In genomic region chr1:11720033-11720376, GRCh38 we compare ENCODE assay signal across 9 cellular contexts. TPM values are rescaled to one million over a fixed set of nuclear protein-coding genes. Genes with fewer than 3 reads are reported as not detected.
DNase-seq lines count a peak whose midpoint lies in the region; ATAC-seq and TF ChIP-seq lines count a peak whose summit lies in the region.
"Had no signal": no experiment of that assay in that cellular context is flagged by ENCODE, and none has a peak within 500 bp of the region (broad histone marks: within the 10 kb centered on the region; RNA-seq: fewer than 3 reads in every experiment).

No MANE protein-coding gene starts in this region.

- H3K9me3 ChIP-seq in naive thymus-derived CD4-positive, alpha-beta T cell (ENCODE audit: control insufficient read depth in 2 of 3, low read length in 3 of 3) = no peaks in the 10 kb centered on the region

- peaks cover 0 to 4% (median 3%) of the 10 kb centered on the region in 3 donors for H3K27me3 Mint-ChIP-seq in CD14-positive monocyte (ENCODE audit: low read depth in 3 of 3)
- no peaks in the 10 kb centered on the region for H3K27me3 Mint-ChIP-seq in activated naive CD8-positive, alpha-beta T cell treated with anti-CD3 and anti-CD28 coated beads, Interleukin-2, amount 50 U/mL, for 24 hours
- H3K27me3 Mint-ChIP-seq in naive thymus-derived CD4-positive, alpha-beta T cell = peaks cover 0 to 10% (median 0%) of the 10 kb centered on the region in 5 donors

- H3K36me3 ChIP-seq in naive thymus-derived CD4-positive, alpha-beta T cell (ENCODE audit: control insufficient read depth in 2 of 3, insufficient read depth in 3 of 3, low read length in 3 of 3) = no peaks in the 10 kb centered on the region

- DNase-seq in CD14-positive monocyte (ENCODE audit: low spot score) (no peak), HL-60 (ENCODE audit: low read depth in 1 of 2, low spot score in 1 of 2) (no peak), COLO668 (lab: John Stamatoyannopoulos, UW; ENCODE audit: unreplicated experiment) (no peak)
- DNase-seq in activated naive CD8-positive, alpha-beta T cell treated with anti-CD3 and anti-CD28 coated beads, Interleukin-2, amount 50 U/mL, for 24 hours = no peak
- no peak for DNase-seq in naive thymus-derived CD4-positive, alpha-beta T cell
- DNase-seq in stimulated activated CD4-positive, alpha-beta T cell treated with anti-CD3 and anti-CD28 coated beads, Interleukin-4, amount 100 ng/mL, for 4 hours = no peak

- TF ChIP-seq CTCF in CD14-positive monocyte (IDR thresholded peaks at IDR 0.05) = peak; percentile 51
- TF ChIP-seq CTCF in HL-60 (IDR thresholded peaks at IDR 0.05; ENCODE audit: insufficient read depth, low read length) = no peak

- ATAC-seq in activated naive CD8-positive, alpha-beta T cell treated with anti-CD3 and anti-CD28 coated beads, Interleukin-2, amount 50 U/mL, for 24 hours = no peak
- no peak for ATAC-seq in naive thymus-derived CD4-positive, alpha-beta T cell
- ATAC-seq in GM21423 (IDR thresholded peaks at IDR 0.05; ENCODE audit: unreplicated experiment) (no peak), HG02840 (IDR thresholded peaks at IDR 0.05; ENCODE audit: low FRiP score, unreplicated experiment) (no peak)

- peaks cover 0 to 5% of the 10 kb centered on the region in 2 donors for H3K4me1 ChIP-seq in naive thymus-derived CD4-positive, alpha-beta T cell (ENCODE audit: control insufficient read depth in 2 of 2, insufficient read depth in 2 of 2, low read length in 2 of 2)

- peaks cover 47% of the 10 kb centered on the region for H3K4me1 Mint-ChIP-seq in CD14-positive monocyte
- peaks cover 14% of the 10 kb centered on the region for H3K4me1 Mint-ChIP-seq in activated naive CD8-positive, alpha-beta T cell treated with anti-CD3 and anti-CD28 coated beads, Interleukin-2, amount 50 U/mL, for 24 hours
- H3K4me1 Mint-ChIP-seq in naive thymus-derived CD4-positive, alpha-beta T cell = peaks cover 8 to 22% (median 17%) of the 10 kb centered on the region in 7 donors

- H3K27me3 ChIP-seq in HL-60 (ENCODE audit: insufficient read depth, poor library complexity, severe bottlenecking) = no peaks in the 10 kb centered on the region
- H3K27me3 ChIP-seq in naive thymus-derived CD4-positive, alpha-beta T cell (ENCODE audit: control insufficient read depth in 2 of 2, insufficient read depth in 2 of 2, low read length in 2 of 2) = no peaks in the 10 kb centered on the region

- peak overlapping the region; percentile 92 for H3K27ac ChIP-seq in HL-60 (replicated peaks)
- H3K27ac ChIP-seq in naive thymus-derived CD4-positive, alpha-beta T cell (ENCODE audit: low read depth, low read length) = no peak overlapping the region

- intact Hi-C loops in CD14-positive monocyte (cut with micrococcal nuclease) = loop anchor here (2.0 to 5.0 kb wide), 2 partner anchors 15 to 58 kb away; partner anchors contain the start of gene FBXO6 (in 1 of the 2)
- intact Hi-C loops in naive thymus-derived CD4-positive, alpha-beta T cell (cut with micrococcal nuclease) = no loop called here

- no peaks in the 10 kb centered on the region for H3K36me3 Mint-ChIP-seq in CD14-positive monocyte
- no peaks in the 10 kb centered on the region for H3K36me3 Mint-ChIP-seq in activated naive CD8-positive, alpha-beta T cell treated with anti-CD3 and anti-CD28 coated beads, Interleukin-2, amount 50 U/mL, for 24 hours (ENCODE audit: low read depth)
- no peaks in the 10 kb centered on the region for H3K36me3 Mint-ChIP-seq in naive thymus-derived CD4-positive, alpha-beta T cell

- peaks cover 0 to 3% (median 0%) of the 10 kb centered on the region in 7 donors for H3K9me3 Mint-ChIP-seq in CD14-positive monocyte
- no peaks in the 10 kb centered on the region for H3K9me3 Mint-ChIP-seq in activated naive CD8-positive, alpha-beta T cell treated with anti-CD3 and anti-CD28 coated beads, Interleukin-2, amount 50 U/mL, for 24 hours
- no peaks in the 10 kb centered on the region for H3K9me3 Mint-ChIP-seq in naive thymus-derived CD4-positive, alpha-beta T cell

- POLR2A ChIA-PET in naive thymus-derived CD4-positive, alpha-beta T cell (lab: Charles Lee) = interaction anchor here (0.5 to 2.8 kb wide), 19 partner anchors 12 to 682 kb away, joined by 3 to 37 read pairs (median 6); partner anchors contain the start of genes AGTRAP, FBXO44, FBXO6 and MAD2L2

- no peak overlapping the region for H3K4me3 ChIP-seq in HL-60 (replicated peaks; ENCODE audit: insufficient read depth, low read length)
- peak overlapping the region; percentile 66 for H3K4me3 ChIP-seq in naive thymus-derived CD4-positive, alpha-beta T cell (ENCODE audit: low read length)

- H3K27ac Mint-ChIP-seq in CD14-positive monocyte = peak overlapping the region; percentile 7 to 96 (median 93)
- no peak overlapping the region for H3K27ac Mint-ChIP-seq in activated naive CD8-positive, alpha-beta T cell treated with anti-CD3 and anti-CD28 coated beads, Interleukin-2, amount 50 U/mL, for 24 hours
- H3K27ac Mint-ChIP-seq in naive thymus-derived CD4-positive, alpha-beta T cell = peak overlapping the region in 8 of 9 donors; percentile 73 to 97 (median 94)

- H3K4me3 Mint-ChIP-seq in CD14-positive monocyte = peak overlapping the region; percentile 81 to 89
- H3K4me3 Mint-ChIP-seq in activated naive CD8-positive, alpha-beta T cell treated with anti-CD3 and anti-CD28 coated beads, Interleukin-2, amount 50 U/mL, for 24 hours = peak overlapping the region; percentile 75
- peak overlapping the region; percentile 71 to 89 (median 86) for H3K4me3 Mint-ChIP-seq in naive thymus-derived CD4-positive, alpha-beta T cell

- CTCF ChIA-PET in naive thymus-derived CD4-positive, alpha-beta T cell (lab: Charles Lee) = interaction anchor here (0.6 to 7.6 kb wide), 21 partner anchors 10 to 682 kb away, joined by 3 to 49 read pairs (median 4); partner anchors contain the start of genes AGTRAP, CLCN6, FBXO2 and FBXO6

RNA-seq across cellular contexts. Expression of gene AGTRAP, which starts 15.9 kb away (rescaled TPM):
- 100 to 1,000 TPM; 842 to 938 TPM for polyA plus RNA-seq in CD14-positive monocyte
- 10 to 100 TPM; 28.2 to 82.5 (median 32.7) TPM for total RNA-seq in naive thymus-derived CD4-positive, alpha-beta T cell
- 100 to 1,000 TPM in 1 of 2 donors, 10 to 100 TPM in 1; 96.9 to 108 TPM for polyA plus RNA-seq in naive thymus-derived CD4-positive, alpha-beta T cell

RNA-seq across cellular contexts. Expression of gene DRAXIN, which starts 28.5 kb away (rescaled TPM):
- polyA plus RNA-seq in CD14-positive monocyte = under 1 TPM; 0.14 to 0.18 TPM
- 1 to 10 TPM in 1 of 5 experiments, under 1 TPM in 4; 0.07 to 1.6 (median 0.21) TPM for total RNA-seq in naive thymus-derived CD4-positive, alpha-beta T cell
- polyA plus RNA-seq in naive thymus-derived CD4-positive, alpha-beta T cell = under 1 TPM; 0.03 to 0.09 TPM
- total RNA-seq: mesenteric fat pad had no signal

RNA-seq across cellular contexts. Expression of gene MAD2L2, which starts 39.1 kb away (rescaled TPM):
- 10 to 100 TPM; 57.8 to 71.3 TPM for polyA plus RNA-seq in CD14-positive monocyte
- 10 to 100 TPM; 17.1 to 53.3 (median 27.2) TPM for total RNA-seq in naive thymus-derived CD4-positive, alpha-beta T cell
- polyA plus RNA-seq in naive thymus-derived CD4-positive, alpha-beta T cell = 10 to 100 TPM; 38.0 to 53.0 TPM

RNA-seq across cellular contexts. Expression of gene C1orf167, which starts 42.0 kb away (rescaled TPM):
- polyA plus RNA-seq in CD14-positive monocyte = not detected
- total RNA-seq in naive thymus-derived CD4-positive, alpha-beta T cell = under 1 TPM in 1 of 5 experiments, not detected in 4; 0.13 TPM
- polyA plus RNA-seq in naive thymus-derived CD4-positive, alpha-beta T cell = under 1 TPM in 1 of 2 donors, not detected in 1; 0.45 TPM

RNA-seq across cellular contexts. Expression of gene FBXO6, which starts 56.0 kb away (rescaled TPM):
- 10 to 100 TPM; 45.7 to 45.9 TPM for polyA plus RNA-seq in CD14-positive monocyte
- total RNA-seq in naive thymus-derived CD4-positive, alpha-beta T cell = 10 to 100 TPM in 1 of 5 experiments, 1 to 10 TPM in 4; 3.2 to 31.0 (median 4.1) TPM
- 1 to 10 TPM; 7.8 to 8.9 TPM for polyA plus RNA-seq in naive thymus-derived CD4-positive, alpha-beta T cell

Comparison
In these comparisons a context has a peak if more than half of its experiments do, and no peak if none do; other contexts are left out.
1. RNA of gene AGTRAP, which starts 15.9 kb away (polyA plus RNA-seq): 842 to 938 TPM in CD14-positive monocyte; 96.9 to 108 TPM in naive thymus-derived CD4-positive, alpha-beta T cell; every median in the first group is over 4 times any median in the second.
2. intact Hi-C loops: an anchor here in CD14-positive monocyte (2.0 to 5.0 kb wide); none called in naive thymus-derived CD4-positive, alpha-beta T cell.
3. Peak in every context shown above with its lines, with median percentiles within 50 percentile points of each other: H3K4me3 Mint-ChIP-seq.